Comparison of ENCODE assay signal across 12 cellular contexts in the genomic region with DNA sequence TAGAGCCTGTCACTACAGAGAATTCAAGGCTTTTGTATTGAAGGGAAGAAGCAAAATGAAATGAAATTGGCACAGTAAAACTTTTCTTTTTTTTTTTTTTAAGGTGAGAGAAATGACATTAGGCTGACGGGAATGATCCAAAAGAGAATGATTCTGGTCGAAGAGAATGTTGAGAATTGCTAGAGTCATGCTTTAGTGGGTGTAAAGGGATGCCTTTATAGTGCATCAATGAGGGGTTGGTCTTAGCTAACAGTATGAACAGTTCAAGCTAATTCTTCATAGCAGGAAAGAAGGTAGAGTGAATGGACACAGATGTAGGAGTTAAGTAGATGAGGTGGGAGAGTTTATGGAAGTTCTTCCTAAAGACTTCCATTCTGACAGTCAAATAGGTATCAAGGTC.
"Had no signal": no experiment of that assay in that cellular context is flagged by ENCODE, and none has a peak within 500 bp of the region (broad histone marks: within the 10 kb centered on the region; RNA-seq: fewer than 3 reads in every experiment).

No MANE protein-coding gene starts in this region.

- H3K4me1 ChIP-seq: gastrocnemius medialis, left lung, stomach had no signal

- DNase-seq: activated CD4-positive, alpha-beta T cell treated with anti-CD3 and anti-CD28 coated beads, Interleukin-2, amount 50 U/mL, for 1 hour; activated naive CD4-positive, alpha-beta T cell treated with anti-CD3 and anti-CD28 coated beads, Interleukin-2, amount 10 ng/mL, durations not matched to agents 7 days and 5 days; endodermal cell; gastrocnemius medialis; heart right ventricle; islet precursor cell; ovary; stimulated activated CD4-positive, alpha-beta T cell treated with anti-CD3 and anti-CD28 coated beads, Interleukin-1b, Interleukin-23, amount 100 ng/mL, for 48 hours; stomach had no signal

- H3K27ac ChIP-seq: cardiac muscle cell, gastrocnemius medialis, heart right ventricle, left lung, ovary, stomach had no signal

- ATAC-seq: gastrocnemius medialis, heart right ventricle, left lung, sciatic nerve had no signal

- H3K36me3 ChIP-seq: cardiac muscle cell, gastrocnemius medialis, heart right ventricle, left lung, ovary, stomach had no signal

- H3K27me3 ChIP-seq: cardiac muscle cell, gastrocnemius medialis, heart right ventricle, left lung, ovary, stomach had no signal

- H3K9me3 ChIP-seq: gastrocnemius medialis, heart right ventricle, left lung, ovary, stomach had no signal

- H3K4me3 ChIP-seq: cardiac muscle cell, gastrocnemius medialis, heart right ventricle, left lung, ovary, stomach had no signal
